Comparison of ENCODE assay signal across 8 cellular contexts in genomic region chr1:26788836-26789611, GRCh38. TPM values are rescaled to one million over a fixed set of nuclear protein-coding genes. Genes with fewer than 3 reads are reported as not detected.
DNase-seq lines count a peak whose midpoint lies in the region; ATAC-seq and TF ChIP-seq lines count a peak whose summit lies in the region.

No MANE protein-coding gene starts in this region.

- DNase-seq in GM12864 (ENCODE audit: low read depth): peak; percentile 70
- peak; percentile 87 for DNase-seq in M059J (ENCODE audit: low read depth)
- DNase-seq in SHP77 treated with DMSO at 0.1 percent for 48 hours (lab: John Stamatoyannopoulos, UW): peak; percentile 61
- peak; percentile 59 to 77 (median 63) for DNase-seq in activated naive CD4-positive, alpha-beta T cell (lab: John Stamatoyannopoulos, UW)
- DNase-seq in foreskin keratinocyte: peak; percentile 56 to 81
- peak; percentile 92 for DNase-seq in neural progenitor cell (ENCODE audit: low spot score)

- TF ChIP-seq CTCF in GM12864 (IDR thresholded peaks at IDR 0.05; ENCODE audit: low read depth, low read length, missing control alignments) (peak; percentile 88), foreskin keratinocyte (conservative IDR thresholded peaks at IDR 0.05) (peak; percentile 99), neural progenitor cell (IDR thresholded peaks at IDR 0.05) (peak; percentile 98)

- no peak overlapping the region for H2AFZ ChIP-seq in neural progenitor cell (replicated peaks)

- H3F3A ChIP-seq in neural progenitor cell (ENCODE audit: low read depth): peaks cover 47% of the 10 kb centered on the region

- H3K4me1 ChIP-seq in foreskin keratinocyte (peaks cover 11% of the 10 kb centered on the region), neural progenitor cell (peaks cover 25% of the 10 kb centered on the region), stomach smooth muscle (ENCODE audit: control insufficient read depth, insufficient read depth, low read length) (peaks cover 36% of the 10 kb centered on the region)

- H3K27me3 ChIP-seq in foreskin keratinocyte (no peaks in the 10 kb centered on the region), neural progenitor cell (no peaks in the 10 kb centered on the region), stomach smooth muscle (ENCODE audit: control insufficient read depth in 1 of 2, insufficient read depth in 2 of 2, low read length in 2 of 2) (no peaks in the 10 kb centered on the region)

- peak; percentile 41 for ATAC-seq in foreskin keratinocyte
- no peak for ATAC-seq in GM18517 (IDR thresholded peaks at IDR 0.05; ENCODE audit: unreplicated experiment)

- H3K4me3 ChIP-seq in GM12864 (ENCODE audit: low read depth, low read length) (peak overlapping the region; percentile 85), neural progenitor cell (peak overlapping the region; percentile 61), stomach smooth muscle (ENCODE audit: low read length in 2 of 2) (peak overlapping the region; percentile 94)

- H3K9ac ChIP-seq in neural progenitor cell (peak overlapping the region; percentile 61), stomach smooth muscle (ENCODE audit: low read length in 2 of 2) (peak overlapping the region; percentile 99)

- H3K27ac ChIP-seq in foreskin keratinocyte (peak overlapping the region; percentile 94), neural progenitor cell (no peak overlapping the region), stomach smooth muscle (ENCODE audit: low read length) (peak overlapping the region; percentile 100)

- H3K36me3 Mint-ChIP-seq in neural progenitor cell: peaks cover 2% of the 10 kb centered on the region

- H3K4me1 Mint-ChIP-seq in neural progenitor cell: peaks cover 51% of the 10 kb centered on the region

- H4K20me1 ChIP-seq in neural progenitor cell (ENCODE audit: low read depth): no peaks in the 10 kb centered on the region

- H3K9me3 ChIP-seq in neural progenitor cell (ENCODE audit: low read depth) (no peaks in the 10 kb centered on the region), stomach smooth muscle (ENCODE audit: control insufficient read depth in 2 of 2, low read length in 2 of 2) (no peaks in the 10 kb centered on the region)

- H3K36me3 ChIP-seq in neural progenitor cell (no peaks in the 10 kb centered on the region), stomach smooth muscle (ENCODE audit: control insufficient read depth in 2 of 2, insufficient read depth in 2 of 2, low read length in 2 of 2) (peaks cover 2 to 8% of the 10 kb centered on the region in 2 donors)

- H3K27ac Mint-ChIP-seq in neural progenitor cell: peak overlapping the region; percentile 17

- no peaks in the 10 kb centered on the region for H3K9me3 Mint-ChIP-seq in neural progenitor cell

- H3K4me3 Mint-ChIP-seq in neural progenitor cell: peak overlapping the region; percentile 96

- peak overlapping the region; percentile 87 for H3K4me2 ChIP-seq in neural progenitor cell

- H3K79me2 ChIP-seq in neural progenitor cell (ENCODE audit: low read depth): peaks cover 11% of the 10 kb centered on the region

- H3K27me3 Mint-ChIP-seq in neural progenitor cell (ENCODE audit: insufficient read depth, low read depth): peaks cover 7% of the 10 kb centered on the region

RNA-seq across cellular contexts. Expression of gene PIGV, which starts 1.3 kb away (rescaled TPM):
- total RNA-seq in M059J (2014; rRNA removed; shearing (Covaris generic)): 13.1 and 17.0 TPM in 2 replicates
- total RNA-seq in foreskin keratinocyte (11.7 and 11.9 TPM in 2 replicates), neural progenitor cell (ENCODE audit: low replicate concordance) (19.4 and 19.7 TPM in 2 replicates)
- polyA plus RNA-seq in foreskin keratinocyte: 8.7 and 9.4 TPM in 2 replicates

RNA-seq across cellular contexts. Expression of gene ZDHHC18, which starts 37.5 kb away (rescaled TPM):
- 36.2 and 41.2 TPM in 2 replicates for total RNA-seq in M059J (2014; rRNA removed; shearing (Covaris generic))
- total RNA-seq in foreskin keratinocyte (17.6 and 18.5 TPM in 2 replicates), neural progenitor cell (ENCODE audit: low replicate concordance) (30.4 and 52.2 TPM in 2 replicates)
- polyA plus RNA-seq in foreskin keratinocyte: 14.2 and 16.1 TPM in 2 replicates
